Comparison of ENCODE assay signal across 8 cellular contexts in the genomic region with DNA sequence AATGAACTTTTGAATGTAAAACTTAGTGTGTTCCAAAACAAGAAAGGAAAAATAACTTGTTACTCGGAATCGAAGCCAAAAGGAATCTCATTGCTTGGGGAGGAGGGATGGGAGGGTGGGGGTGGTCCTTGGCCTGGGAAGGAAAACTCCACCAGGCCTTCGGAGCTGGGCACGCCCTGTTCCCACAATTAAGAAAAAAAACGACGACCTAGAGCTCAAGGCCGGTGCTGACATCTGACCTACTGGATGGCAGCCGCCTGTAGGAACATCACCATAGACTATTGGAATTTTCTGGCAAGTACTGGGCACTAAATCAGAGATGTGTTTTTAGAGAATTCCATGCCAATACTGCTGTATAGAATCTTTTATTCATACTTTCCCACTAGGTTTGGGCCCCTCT. TPM values are rescaled to one million over a fixed set of nuclear protein-coding genes. Genes with fewer than 3 reads are reported as not detected.
DNase-seq lines count a peak whose midpoint lies in the region; ATAC-seq and TF ChIP-seq lines count a peak whose summit lies in the region.

No MANE protein-coding gene starts in this region.

- WGBS in mammary epithelial cell (ENCODE audit: low coverage, missing lambda C conversion rate): 0% methylated on average over 3 of the region's 8 CpGs
- WGBS in right lobe of liver (ENCODE audit: insufficient coverage, low coverage, low lambda C conversion rate, missing lambda C conversion rate): 0% methylated on average over 8 of the region's 8 CpGs
- 9% methylated on average over 7 to 8 of the region's 8 CpGs for WGBS in upper lobe of left lung, 2 donors

- TF ChIP-seq EP300 in upper lobe of left lung (IDR thresholded peaks at IDR 0.05): peak in 1 of 4 donors; percentile 12

- H3K9ac ChIP-seq in mammary epithelial cell (ENCODE audit: insufficient read depth, low read length): peak overlapping the region; percentile 72

- no peak for TF ChIP-seq CTCF in mammary epithelial cell (conservative IDR thresholded peaks at IDR 0.05 in 1 of 2, IDR thresholded peaks at IDR 0.05 in 1 of 2; ENCODE audit: extremely low read depth in 1 of 2, insufficient read depth in 1 of 2, low read depth in 1 of 2, low read length in 2 of 2)
- TF ChIP-seq CTCF in right lobe of liver (IDR thresholded peaks at IDR 0.05): no peak
- TF ChIP-seq CTCF in upper lobe of left lung (IDR thresholded peaks at IDR 0.05): no peak

- in situ Hi-C loops in mammary epithelial cell (cut with MboI; ENCODE audit: low sequenced_read_pairs in 2 of 2): no loop called here

- H3K9me3 ChIP-seq in KOPT-K1 (ENCODE audit: insufficient read depth, low read length, poor library complexity, severe bottlenecking) (no peaks in the 10 kb centered on the region), mammary epithelial cell (replicated peaks; ENCODE audit: insufficient read depth, low read length) (no peaks in the 10 kb centered on the region), right lobe of liver (no peaks in the 10 kb centered on the region), upper lobe of left lung (no peaks in the 10 kb centered on the region)

- H3K27ac ChIP-seq in KOPT-K1 (ENCODE audit: low read depth, low read length, poor library complexity, severe bottlenecking) (peak overlapping the region; percentile 85), mammary epithelial cell (ENCODE audit: insufficient read depth, low read depth, low read length) (peak overlapping the region; percentile 49), right lobe of liver (peak overlapping the region; percentile 91 to 98 (median 94)), upper lobe of left lung (peak overlapping the region; percentile 87 to 97 (median 94))

- ATAC-seq in right lobe of liver (peak in 2 of 4 donors; percentile 9 to 11), upper lobe of left lung (ENCODE audit: low FRiP score in 2 of 2) (peak in 1 of 2 donors; percentile 46), GM19463 (IDR thresholded peaks at IDR 0.05; ENCODE audit: unreplicated experiment) (no peak), HG03108 (IDR thresholded peaks at IDR 0.05; ENCODE audit: unreplicated experiment) (no peak)

- no peaks in the 10 kb centered on the region for H4K20me1 ChIP-seq in mammary epithelial cell (ENCODE audit: insufficient read depth, low read length)

- peak overlapping the region; percentile 97 for H3K4me2 ChIP-seq in mammary epithelial cell (ENCODE audit: insufficient read depth, low read depth, low read length)

- H3K27me3 ChIP-seq in mammary epithelial cell (ENCODE audit: insufficient read depth, low read length) (no peaks in the 10 kb centered on the region), right lobe of liver (no peaks in the 10 kb centered on the region), upper lobe of left lung (no peaks in the 10 kb centered on the region)

- peaks cover 7% of the 10 kb centered on the region for H3K36me3 ChIP-seq in KOPT-K1 (ENCODE audit: insufficient read depth, low read length)
- H3K36me3 ChIP-seq in mammary epithelial cell (ENCODE audit: insufficient read depth, low read length): no peaks in the 10 kb centered on the region
- peaks cover 0 to 4% (median 0%) of the 10 kb centered on the region in 4 donors for H3K36me3 ChIP-seq in right lobe of liver
- peaks cover 2 to 4% (median 3%) of the 10 kb centered on the region in 4 donors for H3K36me3 ChIP-seq in upper lobe of left lung

- BruUV-seq in mammary epithelial cell (replicated peaks; lab: Mats Ljungman, UMichigan): no TSS peak

- peaks cover 55% of the 10 kb centered on the region for H3K79me2 ChIP-seq in mammary epithelial cell (ENCODE audit: insufficient read depth, low read length)

- peak overlapping the region; percentile 92 for H2AFZ ChIP-seq in mammary epithelial cell (ENCODE audit: low read depth, low read length)

- CTCF ChIA-PET in mammary epithelial cell (lab: Charles Lee; ENCODE audit: low non-redundant PET): no interaction called here

- H3K4me3 ChIP-seq in mammary epithelial cell (replicated peaks in 1 of 3; ENCODE audit: insufficient read depth in 1 of 3, low read depth in 2 of 3, low read length in 3 of 3) (peak overlapping the region; percentile 71 to 97 (median 87)), right lobe of liver (peak overlapping the region; percentile 84 to 99 (median 86)), upper lobe of left lung (peak overlapping the region; percentile 89 to 99 (median 94))

- peaks cover 25% of the 10 kb centered on the region for H3K4me1 ChIP-seq in mammary epithelial cell (ENCODE audit: insufficient read depth, low read length)
- H3K4me1 ChIP-seq in right lobe of liver: peaks cover 0 to 48% (median 20%) of the 10 kb centered on the region in 4 donors
- H3K4me1 ChIP-seq in upper lobe of left lung: peaks cover 68 to 85% (median 72%) of the 10 kb centered on the region in 4 donors

- no peak for TF ChIP-seq POLR2A in right lobe of liver (IDR thresholded peaks at IDR 0.05)
- TF ChIP-seq POLR2A in upper lobe of left lung (IDR thresholded peaks at IDR 0.05): no peak

- intact Hi-C loops in mammary epithelial cell (cut with micrococcal nuclease) (loop anchor here (1.0 kb wide), 1 partner anchor 13 kb away; no protein-coding TSS in a partner anchor), right lobe of liver (cut with DNase I) (no loop called here)

- DNase-seq in CD1c-positive myeloid dendritic cell (ENCODE audit: extremely low spot score): peak; percentile 17
- DNase-seq in mammary epithelial cell: no peak
- no peak for DNase-seq in right lobe of liver
- DNase-seq in upper lobe of left lung: peak in 1 of 2 donors; percentile 69
- DNase-seq in cerebellar cortex (ENCODE audit: low spot score): no peak

- dilution Hi-C loops in mammary epithelial cell (cut with HindIII; ENCODE audit: low sequenced_read_pairs): no loop called here

RNA-seq across cellular contexts. Expression of a gene that starts 0.8 kb away (rescaled TPM):
- total RNA-seq in mammary epithelial cell (10 to 100 TPM; 34.2 to 67.8 TPM), right lobe of liver (100 to 1,000 TPM in 3 of 6 experiments, 10 to 100 TPM in 3; 80.3 to 143 (median 100) TPM), upper lobe of left lung (100 to 1,000 TPM in 4 of 6 donors, 10 to 100 TPM in 2; 85.0 to 279 (median 124) TPM)
- polyA plus RNA-seq in mammary epithelial cell: 41.0 TPM
- polyA minus RNA-seq in mammary epithelial cell: 39.0 TPM

RNA-seq across cellular contexts. Expression of a gene that starts 53.4 kb away (rescaled TPM):
- total RNA-seq in mammary epithelial cell: 10 to 100 TPM in 1 of 2 donors, 1 to 10 TPM in 1; 9.8 to 48.0 TPM
- 4.3 TPM for polyA plus RNA-seq in mammary epithelial cell
- polyA minus RNA-seq in mammary epithelial cell: 1.8 TPM
- 10 to 100 TPM in 4 of 6 experiments, 1 to 10 TPM in 2; 8.4 to 25.2 (median 11.0) TPM for total RNA-seq in right lobe of liver
- 100 to 1,000 TPM in 2 of 6 donors, 10 to 100 TPM in 4; 23.9 to 417 (median 54.5) TPM for total RNA-seq in upper lobe of left lung
